Comparison of ENCODE assay signal across 1 cellular context in the genomic region with DNA sequence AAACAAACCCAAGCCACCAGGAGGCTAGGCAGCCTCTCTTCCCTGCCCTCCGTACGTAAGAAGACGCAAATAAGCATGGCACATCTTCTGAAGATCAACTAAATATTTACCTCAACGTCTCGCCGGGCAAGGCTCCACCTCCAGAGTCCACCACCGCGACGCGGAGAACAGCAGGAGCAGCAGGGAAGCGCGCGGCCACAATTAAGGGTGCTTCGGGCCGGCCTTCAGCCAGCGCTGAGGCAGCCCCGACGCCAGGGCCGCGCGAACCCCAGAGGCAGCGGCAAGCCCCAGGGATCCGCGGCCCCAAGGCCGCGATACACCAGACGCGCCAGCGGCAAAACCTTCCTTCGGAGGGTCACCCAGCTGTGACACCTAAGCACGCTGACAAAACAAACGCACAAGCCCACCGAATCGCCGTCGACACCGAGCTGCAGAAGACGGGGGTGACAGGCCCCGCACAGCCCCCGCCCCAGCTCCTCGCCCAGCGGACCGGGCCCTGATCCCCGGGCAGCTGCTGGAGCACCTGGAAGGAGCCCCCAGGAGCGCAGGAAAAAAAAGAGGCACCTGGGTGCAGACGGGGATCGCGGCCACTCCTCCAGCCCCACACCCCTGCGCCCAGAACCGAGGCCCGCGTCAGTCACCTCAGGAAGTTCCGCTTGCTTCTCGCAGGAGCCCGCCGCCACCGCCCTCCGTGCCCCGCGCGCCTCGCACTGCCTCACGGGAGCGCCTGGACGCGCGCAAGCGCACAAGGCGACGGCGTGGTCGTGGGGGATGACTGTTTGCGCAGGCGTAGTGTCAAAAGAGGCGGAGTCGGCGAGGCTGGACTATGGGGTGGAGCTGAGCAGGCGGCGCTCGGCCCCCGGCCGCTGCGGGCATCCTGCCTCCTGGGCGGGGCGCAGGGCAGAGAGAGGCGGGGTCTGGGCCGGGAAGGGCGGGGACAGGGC.
TF ChIP-seq lines count a peak whose summit lies in the region.

A gene with protein sequence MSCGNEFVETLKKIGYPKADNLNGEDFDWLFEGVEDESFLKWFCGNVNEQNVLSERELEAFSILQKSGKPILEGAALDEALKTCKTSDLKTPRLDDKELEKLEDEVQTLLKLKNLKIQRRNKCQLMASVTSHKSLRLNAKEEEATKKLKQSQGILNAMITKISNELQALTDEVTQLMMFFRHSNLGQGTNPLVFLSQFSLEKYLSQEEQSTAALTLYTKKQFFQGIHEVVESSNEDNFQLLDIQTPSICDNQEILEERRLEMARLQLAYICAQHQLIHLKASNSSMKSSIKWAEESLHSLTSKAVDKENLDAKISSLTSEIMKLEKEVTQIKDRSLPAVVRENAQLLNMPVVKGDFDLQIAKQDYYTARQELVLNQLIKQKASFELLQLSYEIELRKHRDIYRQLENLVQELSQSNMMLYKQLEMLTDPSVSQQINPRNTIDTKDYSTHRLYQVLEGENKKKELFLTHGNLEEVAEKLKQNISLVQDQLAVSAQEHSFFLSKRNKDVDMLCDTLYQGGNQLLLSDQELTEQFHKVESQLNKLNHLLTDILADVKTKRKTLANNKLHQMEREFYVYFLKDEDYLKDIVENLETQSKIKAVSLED (minus strand): TSS at position 712 of the 944 bp plus-strand sequence. CDS start 1,175 bp downstream, outside the sequence.
POLN (minus strand) TSS at position 712 of the 944 bp plus-strand sequence. CDS start 12,890 bp downstream, outside the sequence.

TF ChIP-seq in HepG2, 621 proteins besides CTCF, POLR2A, EP300 and RAD21 (continued from another document and continues in another):
- TF ChIP-seq, protein P1, sequence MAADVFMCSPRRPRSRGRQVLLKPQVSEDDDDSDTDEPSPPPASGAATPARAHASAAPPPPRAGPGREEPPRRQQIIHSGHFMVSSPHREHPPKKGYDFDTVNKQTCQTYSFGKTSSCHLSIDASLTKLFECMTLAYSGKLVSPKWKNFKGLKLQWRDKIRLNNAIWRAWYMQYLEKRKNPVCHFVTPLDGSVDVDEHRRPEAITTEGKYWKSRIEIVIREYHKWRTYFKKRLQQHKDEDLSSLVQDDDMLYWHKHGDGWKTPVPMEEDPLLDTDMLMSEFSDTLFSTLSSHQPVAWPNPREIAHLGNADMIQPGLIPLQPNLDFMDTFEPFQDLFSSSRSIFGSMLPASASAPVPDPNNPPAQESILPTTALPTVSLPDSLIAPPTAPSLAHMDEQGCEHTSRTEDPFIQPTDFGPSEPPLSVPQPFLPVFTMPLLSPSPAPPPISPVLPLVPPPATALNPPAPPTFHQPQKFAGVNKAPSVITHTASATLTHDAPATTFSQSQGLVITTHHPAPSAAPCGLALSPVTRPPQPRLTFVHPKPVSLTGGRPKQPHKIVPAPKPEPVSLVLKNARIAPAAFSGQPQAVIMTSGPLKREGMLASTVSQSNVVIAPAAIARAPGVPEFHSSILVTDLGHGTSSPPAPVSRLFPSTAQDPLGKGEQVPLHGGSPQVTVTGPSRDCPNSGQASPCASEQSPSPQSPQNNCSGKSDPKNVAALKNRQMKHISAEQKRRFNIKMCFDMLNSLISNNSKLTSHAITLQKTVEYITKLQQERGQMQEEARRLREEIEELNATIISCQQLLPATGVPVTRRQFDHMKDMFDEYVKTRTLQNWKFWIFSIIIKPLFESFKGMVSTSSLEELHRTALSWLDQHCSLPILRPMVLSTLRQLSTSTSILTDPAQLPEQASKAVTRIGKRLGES (CRISPR knock-in tag; IDR thresholded peaks at IDR 0.05; ENCODE audit: borderline replicate concordance) = 0 out of 2 replicates have a peak, but pooled peaks have one; percentile 52
- TF ChIP-seq ZMYM2 (CRISPR knock-in tag; IDR thresholded peaks at IDR 0.05) (0 out of 2 replicates have a peak, but pooled peaks have one; percentile 29), HMGA1 (CRISPR knock-in tag; conservative IDR thresholded peaks at IDR 0.05) (no peak), ZNF768 (CRISPR knock-in tag; IDR thresholded peaks at IDR 0.05) (0 out of 2 replicates have a peak, but pooled peaks have one; percentile 54), TFDP1 (CRISPR knock-in tag; IDR thresholded peaks at IDR 0.05; ENCODE audit: borderline replicate concordance) (peak; percentile 97), ZNF678 (CRISPR knock-in tag; IDR thresholded peaks at IDR 0.05) (no peak), RNF2 (conservative IDR thresholded peaks at IDR 0.05; ENCODE audit: low read depth) (peak; percentile 58; the same call in 1 of the 2 replicates), TRIM24 (CRISPR knock-in tag; IDR thresholded peaks at IDR 0.05) (no peak), ZSCAN22 (CRISPR knock-in tag; IDR thresholded peaks at IDR 0.05) (no peak), ZNF737 (CRISPR knock-in tag; IDR thresholded peaks at IDR 0.05; ENCODE audit: borderline replicate concordance) (no peak), MYC (CRISPR knock-in tag; IDR thresholded peaks at IDR 0.05; ENCODE audit: borderline replicate concordance) (peak; percentile 80; the same call in 1 of the 2 replicates), HMG20A (CRISPR knock-in tag; IDR thresholded peaks at IDR 0.05; ENCODE audit: borderline replicate concordance) (no peak), HNF4A (CRISPR knock-in tag; IDR thresholded peaks at IDR 0.05) (no peak), ZBTB39 (CRISPR knock-in tag; IDR thresholded peaks at IDR 0.05) (no peak), FLYWCH1 (CRISPR knock-in tag; IDR thresholded peaks at IDR 0.05) (no peak), U2AF2 (IDR thresholded peaks at IDR 0.05; ENCODE audit: low read depth, low read length) (no peak), CC2D1A (CRISPR knock-in tag; IDR thresholded peaks at IDR 0.05) (no peak), XRCC5 (optimal IDR thresholded peaks at IDR 0.05; ENCODE audit: low read length) (no peak), ZNF329 (CRISPR knock-in tag; IDR thresholded peaks at IDR 0.05; ENCODE audit: low read depth) (no peak), FOXO1 (CRISPR knock-in tag; IDR thresholded peaks at IDR 0.05) (no peak), ZNF891 (CRISPR knock-in tag; IDR thresholded peaks at IDR 0.05) (peak; percentile 74), GABPB1 (CRISPR knock-in tag; IDR thresholded peaks at IDR 0.05) (peak; percentile 82), JUN (CRISPR knock-in tag; IDR thresholded peaks at IDR 0.05) (no peak), MZF1 (CRISPR knock-in tag; IDR thresholded peaks at IDR 0.05; ENCODE audit: borderline replicate concordance) (no peak), SMAD3 (CRISPR knock-in tag; IDR thresholded peaks at IDR 0.05) (no peak), HNRNPUL1 (IDR thresholded peaks at IDR 0.05; ENCODE audit: low read depth, low read length) (0 out of 2 replicates have a peak, but pooled peaks have one; percentile 18), ZNF121 (CRISPR knock-in tag; IDR thresholded peaks at IDR 0.05) (no peak), ZBTB37 (CRISPR knock-in tag; IDR thresholded peaks at IDR 0.05) (no peak), REPIN1 (CRISPR knock-in tag; IDR thresholded peaks at IDR 0.05; ENCODE audit: borderline replicate concordance, low read depth) (no peak), CSRNP2 (CRISPR knock-in tag; conservative IDR thresholded peaks at IDR 0.05; ENCODE audit: low read depth) (no peak), E2F5 (CRISPR knock-in tag; conservative IDR thresholded peaks at IDR 0.05) (peak; percentile 97)
- TF ChIP-seq, protein P2, sequence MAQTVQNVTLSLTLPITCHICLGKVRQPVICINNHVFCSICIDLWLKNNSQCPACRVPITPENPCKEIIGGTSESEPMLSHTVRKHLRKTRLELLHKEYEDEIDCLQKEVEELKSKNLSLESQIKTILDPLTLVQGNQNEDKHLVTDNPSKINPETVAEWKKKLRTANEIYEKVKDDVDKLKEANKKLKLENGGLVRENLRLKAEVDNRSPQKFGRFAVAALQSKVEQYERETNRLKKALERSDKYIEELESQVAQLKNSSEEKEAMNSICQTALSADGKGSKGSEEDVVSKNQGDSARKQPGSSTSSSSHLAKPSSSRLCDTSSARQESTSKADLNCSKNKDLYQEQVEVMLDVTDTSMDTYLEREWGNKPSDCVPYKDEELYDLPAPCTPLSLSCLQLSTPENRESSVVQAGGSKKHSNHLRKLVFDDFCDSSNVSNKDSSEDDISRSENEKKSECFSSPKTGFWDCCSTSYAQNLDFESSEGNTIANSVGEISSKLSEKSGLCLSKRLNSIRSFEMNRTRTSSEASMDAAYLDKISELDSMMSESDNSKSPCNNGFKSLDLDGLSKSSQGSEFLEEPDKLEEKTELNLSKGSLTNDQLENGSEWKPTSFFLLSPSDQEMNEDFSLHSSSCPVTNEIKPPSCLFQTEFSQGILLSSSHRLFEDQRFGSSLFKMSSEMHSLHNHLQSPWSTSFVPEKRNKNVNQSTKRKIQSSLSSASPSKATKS (CRISPR knock-in tag; IDR thresholded peaks at IDR 0.05) = no peak
- TF ChIP-seq, protein P3, sequence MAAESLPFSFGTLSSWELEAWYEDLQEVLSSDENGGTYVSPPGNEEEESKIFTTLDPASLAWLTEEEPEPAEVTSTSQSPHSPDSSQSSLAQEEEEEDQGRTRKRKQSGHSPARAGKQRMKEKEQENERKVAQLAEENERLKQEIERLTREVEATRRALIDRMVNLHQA (CRISPR knock-in tag; IDR thresholded peaks at IDR 0.05) = no peak
- TF ChIP-seq, protein P4, sequence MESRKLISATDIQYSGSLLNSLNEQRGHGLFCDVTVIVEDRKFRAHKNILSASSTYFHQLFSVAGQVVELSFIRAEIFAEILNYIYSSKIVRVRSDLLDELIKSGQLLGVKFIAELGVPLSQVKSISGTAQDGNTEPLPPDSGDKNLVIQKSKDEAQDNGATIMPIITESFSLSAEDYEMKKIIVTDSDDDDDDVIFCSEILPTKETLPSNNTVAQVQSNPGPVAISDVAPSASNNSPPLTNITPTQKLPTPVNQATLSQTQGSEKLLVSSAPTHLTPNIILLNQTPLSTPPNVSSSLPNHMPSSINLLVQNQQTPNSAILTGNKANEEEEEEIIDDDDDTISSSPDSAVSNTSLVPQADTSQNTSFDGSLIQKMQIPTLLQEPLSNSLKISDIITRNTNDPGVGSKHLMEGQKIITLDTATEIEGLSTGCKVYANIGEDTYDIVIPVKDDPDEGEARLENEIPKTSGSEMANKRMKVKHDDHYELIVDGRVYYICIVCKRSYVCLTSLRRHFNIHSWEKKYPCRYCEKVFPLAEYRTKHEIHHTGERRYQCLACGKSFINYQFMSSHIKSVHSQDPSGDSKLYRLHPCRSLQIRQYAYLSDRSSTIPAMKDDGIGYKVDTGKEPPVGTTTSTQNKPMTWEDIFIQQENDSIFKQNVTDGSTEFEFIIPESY (CRISPR knock-in tag; IDR thresholded peaks at IDR 0.05) = no peak
- TF ChIP-seq, protein P5, sequence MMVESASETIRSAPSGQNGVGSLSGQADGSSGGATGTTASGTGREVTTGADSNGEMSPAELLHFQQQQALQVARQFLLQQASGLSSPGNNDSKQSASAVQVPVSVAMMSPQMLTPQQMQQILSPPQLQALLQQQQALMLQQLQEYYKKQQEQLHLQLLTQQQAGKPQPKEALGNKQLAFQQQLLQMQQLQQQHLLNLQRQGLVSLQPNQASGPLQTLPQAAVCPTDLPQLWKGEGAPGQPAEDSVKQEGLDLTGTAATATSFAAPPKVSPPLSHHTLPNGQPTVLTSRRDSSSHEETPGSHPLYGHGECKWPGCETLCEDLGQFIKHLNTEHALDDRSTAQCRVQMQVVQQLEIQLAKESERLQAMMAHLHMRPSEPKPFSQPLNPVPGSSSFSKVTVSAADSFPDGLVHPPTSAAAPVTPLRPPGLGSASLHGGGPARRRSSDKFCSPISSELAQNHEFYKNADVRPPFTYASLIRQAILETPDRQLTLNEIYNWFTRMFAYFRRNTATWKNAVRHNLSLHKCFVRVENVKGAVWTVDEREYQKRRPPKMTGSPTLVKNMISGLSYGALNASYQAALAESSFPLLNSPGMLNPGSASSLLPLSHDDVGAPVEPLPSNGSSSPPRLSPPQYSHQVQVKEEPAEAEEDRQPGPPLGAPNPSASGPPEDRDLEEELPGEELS (CRISPR knock-in tag; IDR thresholded peaks at IDR 0.05) = 0 out of 2 replicates have a peak, but pooled peaks have one; percentile 12
